Comparison of ENCODE assay signal across 15 cellular contexts in the genomic region with DNA sequence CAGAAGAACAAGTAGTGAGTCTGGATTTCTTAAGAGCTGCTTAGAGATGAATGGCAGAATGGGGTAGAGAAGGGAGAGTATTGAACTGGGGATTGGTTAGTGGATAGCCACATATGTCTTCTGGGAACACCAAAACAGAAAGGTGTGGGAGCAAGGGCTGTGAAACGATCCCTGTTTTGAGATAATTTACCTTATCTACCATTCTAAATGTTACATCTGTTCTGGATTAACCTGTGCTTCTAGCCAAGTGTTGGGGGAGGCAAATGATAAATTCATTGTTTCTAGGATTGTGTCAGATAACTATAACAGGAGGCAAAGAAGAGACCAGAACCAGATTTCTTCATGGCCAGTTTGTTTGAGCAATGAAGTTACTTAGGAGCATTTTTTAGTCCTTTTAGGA.
"Had no signal": no experiment of that assay in that cellular context is flagged by ENCODE, and none has a peak within 500 bp of the region (broad histone marks: within the 10 kb centered on the region; RNA-seq: fewer than 3 reads in every experiment).

No MANE protein-coding gene starts in this region.

- H3K4me1 ChIP-seq: prostate gland had no signal

- DNase-seq: activated naive CD4-positive, alpha-beta T cell treated with anti-CD3 and anti-CD28 coated beads, Interleukin-2, amount 10 ng/mL, durations not matched to agents 7 days and 5 days; body of pancreas; central memory CD4-positive, alpha-beta T cell; effector memory CD8-positive, alpha-beta T cell; glutamatergic neuron; left colon; natural killer cell; nucleus accumbens; stimulated activated CD4-positive, alpha-beta T cell treated with anti-CD3 and anti-CD28 coated beads, Interleukin-12 subunit alpha, Interleukin-12 subunit beta, amount 100 ng/mL, for 4 hours; stimulated activated CD4-positive, alpha-beta T cell treated with anti-CD3 and anti-CD28 coated beads, Interleukin-2, amount 100 ng/mL, for 48 hours; stimulated activated naive CD8-positive, alpha-beta T cell treated with anti-CD3 and anti-CD28 coated beads, Interleukin-15, Interleukin-2, amounts not matched to agents 100 U/mL and 50 U/mL, for 24 hours; SW 1271; T-helper 9 cell had no signal

- ATAC-seq: activated T-helper 17 cell treated with anti-CD3 and anti-CD28 coated beads, Interleukin-2, amount 50 U/mL, for 72 hours; body of pancreas; effector memory CD8-positive, alpha-beta T cell; stimulated activated naive CD8-positive, alpha-beta T cell treated with anti-CD3 and anti-CD28 coated beads, Interleukin-15, Interleukin-2, amounts not matched to agents 100 U/mL and 50 U/mL, for 24 hours had no signal

- H3K9me3 Mint-ChIP-seq: activated naive CD4-positive, alpha-beta T cell treated with anti-CD3 and anti-CD28 coated beads, Interleukin-2, amount 10 ng/mL, durations not matched to agents 7 days and 5 days; activated T-helper 17 cell treated with anti-CD3 and anti-CD28 coated beads, Interleukin-2, amount 50 U/mL, for 72 hours; effector memory CD8-positive, alpha-beta T cell; natural killer cell had no signal

- H3K4me3 Mint-ChIP-seq: activated naive CD4-positive, alpha-beta T cell treated with anti-CD3 and anti-CD28 coated beads, Interleukin-2, amount 10 ng/mL, durations not matched to agents 7 days and 5 days; activated T-helper 17 cell treated with anti-CD3 and anti-CD28 coated beads, Interleukin-2, amount 50 U/mL, for 72 hours; natural killer cell had no signal

- H3K27me3 ChIP-seq: body of pancreas had no signal

- H3K27ac Mint-ChIP-seq: activated naive CD4-positive, alpha-beta T cell treated with anti-CD3 and anti-CD28 coated beads, Interleukin-2, amount 10 ng/mL, durations not matched to agents 7 days and 5 days; activated T-helper 17 cell treated with anti-CD3 and anti-CD28 coated beads, Interleukin-2, amount 50 U/mL, for 72 hours; natural killer cell had no signal

- H3K4me3 ChIP-seq: body of pancreas, prostate gland had no signal

- H3K27me3 Mint-ChIP-seq: activated naive CD4-positive, alpha-beta T cell treated with anti-CD3 and anti-CD28 coated beads, Interleukin-2, amount 10 ng/mL, durations not matched to agents 7 days and 5 days; activated T-helper 17 cell treated with anti-CD3 and anti-CD28 coated beads, Interleukin-2, amount 50 U/mL, for 72 hours; effector memory CD8-positive, alpha-beta T cell had no signal

- H3K36me3 ChIP-seq: prostate gland had no signal

- H3K27ac ChIP-seq: body of pancreas, prostate gland had no signal

- H3K36me3 Mint-ChIP-seq: natural killer cell had no signal

- H3K9me3 ChIP-seq: body of pancreas, prostate gland had no signal
